10 cellular contexts compared by ENCODE assay signal in genomic region chr3:172181936-172182708, GRCh38.
A peak's percentile ranks its signal among the peaks of the same experiment; 100 is the strongest.
DNase-seq lines count a peak whose midpoint lies in the region; ATAC-seq, FAIRE-seq and TF ChIP-seq lines count a peak whose summit lies in the region.
"Had no signal": no experiment of that assay in that cellular context is flagged by ENCODE, and none has a peak within 500 bp of the region (broad histone marks: within the 10 kb centered on the region; RNA-seq: fewer than 3 reads in every experiment).

No MANE protein-coding gene starts in this region.

- no peaks in the 10 kb centered on the region for H3K9me3 ChIP-seq in BE2C
- no peaks in the 10 kb centered on the region for H3K9me3 ChIP-seq in adrenal gland (replicated peaks in 1 of 3)
- no peaks in the 10 kb centered on the region for H3K9me3 ChIP-seq in Peyer's patch

- H3K4me3 ChIP-seq in BE2C (ENCODE audit: low read depth, low read length) (no peak overlapping the region), adrenal gland (no peak overlapping the region), Peyer's patch (no peak overlapping the region)

- DNase-seq in BE2C (peak; percentile 23), adrenal gland (peak in 4 of 7 donors; percentile 40 to 68 (median 46)), lung microvascular endothelial cell (ENCODE audit: low read depth in 2 of 2) (peak; percentile 48 to 91), urothelium cell line (ENCODE audit: low spot score) (no peak), Peyer's patch (no peak), NCI-H526 treated with DMSO at 0.1 percent for 48 hours (lab: John Stamatoyannopoulos, UW) (no peak)
- no peak for DNase-seq in stimulated activated naive CD4-positive, alpha-beta T cell (lab: John Stamatoyannopoulos, UW)
- DNase-seq: erythroblast had no signal

- TF ChIP-seq CTCF in BE2C (IDR thresholded peaks at IDR 0.05; ENCODE audit: low read depth, low read length) (no peak), adrenal gland (IDR thresholded peaks at IDR 0.05) (no peak), Peyer's patch (IDR thresholded peaks at IDR 0.05) (no peak)

- peaks cover 2% of the 10 kb centered on the region; the same call in 1 of the 2 replicates for H3K4me1 ChIP-seq in BE2C
- H3K4me1 ChIP-seq in adrenal gland (replicated peaks in 1 of 2), result peaks cover 16 to 40% of the 10 kb centered on the region in 2 donors
- H3K4me1 ChIP-seq in Peyer's patch, result peaks cover 0 to 16% (median 0%) of the 10 kb centered on the region in 4 donors

- H3K27me3 ChIP-seq in BE2C (no peaks in the 10 kb centered on the region), adrenal gland (no peaks in the 10 kb centered on the region), Peyer's patch (no peaks in the 10 kb centered on the region)

- ATAC-seq in HG03342 (IDR thresholded peaks at IDR 0.05; ENCODE audit: unreplicated experiment), result peak; percentile 48
- ATAC-seq: activated CD4-positive, CD25-positive, alpha-beta regulatory T cell treated with anti-CD3 and anti-CD28 coated beads, Interleukin-2, amount 50 U/mL, for 24 hours had no signal

- intact Hi-C loops in adrenal gland (cut with DNase I), result no loop called here

- TF ChIP-seq POLR2A in adrenal gland (IDR thresholded peaks at IDR 0.05) (no peak), Peyer's patch (IDR thresholded peaks at IDR 0.05) (no peak)

- WGBS in adrenal gland, 4 donors, result 47 to 56% (median 50%) methylated on average over 7 of the region's 7 CpGs

- H3K36me3 ChIP-seq in BE2C (no peaks in the 10 kb centered on the region), adrenal gland (replicated peaks in 1 of 2) (no peaks in the 10 kb centered on the region), Peyer's patch (no peaks in the 10 kb centered on the region)

- H3K27ac ChIP-seq in adrenal gland (peak overlapping the region in 3 of 5 donors; percentile 3 to 52 (median 51)), Peyer's patch (peak overlapping the region in 1 of 4 donors; percentile 16)

- FAIRE-seq in urothelium cell line (lab: Jason Lieb, UNC), result no peak

Comparison
In these comparisons a context has a peak if more than half of its experiments do, and no peak if none do; other contexts are left out.
1. DNase-seq: peak in BE2C (single experiment), adrenal gland (4 of 7) and lung microvascular endothelial cell (2 of 2); none in stimulated activated naive CD4-positive, alpha-beta T cell (0 of 6), urothelium cell line (single experiment), Peyer's patch (0 of 3) and NCI-H526 treated with DMSO at 0.1 percent for 48 hours (single experiment).